In genomic region chr10:25912796-25913195, GRCh38 we compare ENCODE assay signal across 29 cellular contexts. TPM values are rescaled to one million over a fixed set of nuclear protein-coding genes. Genes with fewer than 3 reads are reported as not detected.
A peak's percentile ranks its signal among the peaks of the same experiment; 100 is the strongest.
DNase-seq lines count a peak whose midpoint lies in the region; ATAC-seq and TF ChIP-seq lines count a peak whose summit lies in the region.
"Had no signal": no experiment of that assay in that cellular context is flagged by ENCODE, and none has a peak within 500 bp of the region (broad histone marks: within the 10 kb centered on the region; RNA-seq: fewer than 3 reads in every experiment).

No MANE protein-coding gene starts in this region.

- H4K20me1 ChIP-seq in DND-41 (ENCODE audit: insufficient read depth, low read length) = no peaks in the 10 kb centered on the region

- H3K27ac Mint-ChIP-seq in natural killer cell treated with Interleukin-12 subunit alpha and Interleukin-12 subunit beta and Interleukin-15 and Interleukin-18, amount 100 ng/mL, for 72 hours = no peak overlapping the region
- H3K27ac Mint-ChIP-seq: CD8-positive, alpha-beta T cell; HFFc6; T-helper 1 cell treated with Interleukin-12 subunit alpha and Interleukin-12 subunit beta and Interleukin-4 antibody, amounts not matched to agents 30 μg/mL and 1 μg/mL, for 36 hours had no signal

- DNase-seq in DND-41 (peak; percentile 8), NT2/D1 (ENCODE audit: low read depth, low spot score) (peak; percentile 48), kidney tubule cell (ENCODE audit: low spot score) (peak; percentile 43), medulla oblongata (ENCODE audit: extremely low spot score) (no peak), NCI-H2171 (lab: John Stamatoyannopoulos, UW) (no peak), HK-2 (ENCODE audit: unreplicated experiment) (no peak)
- no peak for DNase-seq in natural killer cell treated with Interleukin-12 subunit alpha and Interleukin-12 subunit beta and Interleukin-15 and Interleukin-18, amount 100 ng/mL, for 72 hours (ENCODE audit: low spot score)
- DNase-seq: ACHN; C1 segment of cervical spinal cord; Calu3; CD8-positive, alpha-beta T cell; DMS53; EL; H7; HFFc6; MG63; NCI-H1417; NCI-H1694 treated with DMSO at 0.1 percent for 48 hours; NCI-H2081 treated with DMSO at 0.1 percent for 48 hours; NCI-H510A; PC-3; SHP77 had no signal

- TF ChIP-seq CTCF in DND-41 (IDR thresholded peaks at IDR 0.05; ENCODE audit: borderline replicate concordance, extremely low read depth, low read length, poor library complexity, severe bottlenecking) = no peak

- H3K36me3 Mint-ChIP-seq in natural killer cell treated with Interleukin-12 subunit alpha and Interleukin-12 subunit beta and Interleukin-15 and Interleukin-18, amount 100 ng/mL, for 72 hours = no peaks in the 10 kb centered on the region
- H3K36me3 Mint-ChIP-seq: CD8-positive, alpha-beta T cell had no signal

- no peaks in the 10 kb centered on the region for H3K27me3 Mint-ChIP-seq in natural killer cell treated with Interleukin-12 subunit alpha and Interleukin-12 subunit beta and Interleukin-15 and Interleukin-18, amount 100 ng/mL, for 72 hours

- H3K36me3 ChIP-seq in DND-41 (ENCODE audit: insufficient read depth, low read length) (no peaks in the 10 kb centered on the region), NT2/D1 (ENCODE audit: insufficient read depth, insufficient read length, low read length) (no peaks in the 10 kb centered on the region)
- H3K36me3 ChIP-seq: MG63 had no signal

- no peak overlapping the region for H3K9ac ChIP-seq in DND-41 (ENCODE audit: low read depth, low read length)
- no peak overlapping the region for H3K9ac ChIP-seq in NT2/D1 (ENCODE audit: insufficient read length, low read depth)

- H3K27me3 ChIP-seq in DND-41 (ENCODE audit: insufficient read depth, low read length, poor library complexity) (peaks cover 6% of the 10 kb centered on the region), NT2/D1 (ENCODE audit: insufficient read depth, insufficient read length) (no peaks in the 10 kb centered on the region)
- H3K27me3 ChIP-seq: MG63 had no signal

- H3K4me3 Mint-ChIP-seq in natural killer cell treated with Interleukin-12 subunit alpha and Interleukin-12 subunit beta and Interleukin-15 and Interleukin-18, amount 100 ng/mL, for 72 hours = no peak overlapping the region
- H3K4me3 Mint-ChIP-seq: CD8-positive, alpha-beta T cell; HFFc6; T-helper 1 cell treated with Interleukin-12 subunit alpha and Interleukin-12 subunit beta and Interleukin-4 antibody, amounts not matched to agents 30 μg/mL and 1 μg/mL, for 36 hours had no signal

- no peak overlapping the region for H2AFZ ChIP-seq in DND-41 (ENCODE audit: low read depth, low read length)

- H3K4me1 Mint-ChIP-seq in natural killer cell treated with Interleukin-12 subunit alpha and Interleukin-12 subunit beta and Interleukin-15 and Interleukin-18, amount 100 ng/mL, for 72 hours (ENCODE audit: low read depth in 2 of 2) = no peaks in the 10 kb centered on the region

- H3K4me2 ChIP-seq in DND-41 (ENCODE audit: insufficient read depth, low read length) = no peak overlapping the region

- peaks cover 2% of the 10 kb centered on the region for H3K9me3 Mint-ChIP-seq in natural killer cell treated with Interleukin-12 subunit alpha and Interleukin-12 subunit beta and Interleukin-15 and Interleukin-18, amount 100 ng/mL, for 72 hours
- H3K9me3 Mint-ChIP-seq: T-helper 1 cell treated with Interleukin-12 subunit alpha and Interleukin-12 subunit beta and Interleukin-4 antibody, amounts not matched to agents 30 μg/mL and 1 μg/mL, for 36 hours had no signal

- 0 out of 3 replicates have a peak, but pooled peaks have one; percentile 35 for ATAC-seq in DND-41 (ENCODE audit: insufficient read depth, low read depth)
- no peak for ATAC-seq in natural killer cell treated with Interleukin-12 subunit alpha and Interleukin-12 subunit beta and Interleukin-15 and Interleukin-18, amount 100 ng/mL, for 72 hours
- ATAC-seq: CD8-positive, alpha-beta T cell; HepG2; K562; PC-3 had no signal

- no peaks in the 10 kb centered on the region for H3K9me3 ChIP-seq in DND-41 (ENCODE audit: insufficient read depth, low read length, severe bottlenecking)
- peaks cover 36% of the 10 kb centered on the region for H3K9me3 ChIP-seq in NT2/D1 (ENCODE audit: insufficient read depth, low read length)
- H3K9me3 ChIP-seq: MG63 had no signal

- H3K79me2 ChIP-seq in DND-41 (ENCODE audit: insufficient read depth, low read length) = no peaks in the 10 kb centered on the region

- no peaks in the 10 kb centered on the region for H3K4me1 ChIP-seq in DND-41 (ENCODE audit: insufficient read depth, low read length)
- no peaks in the 10 kb centered on the region for H3K4me1 ChIP-seq in NT2/D1 (ENCODE audit: insufficient read depth, insufficient read length)

- H3K4me3 ChIP-seq in DND-41 (ENCODE audit: low read depth in 1 of 2, low read length in 2 of 2) (no peak overlapping the region), NT2/D1 (ENCODE audit: insufficient read length, low read depth) (no peak overlapping the region)
- H3K4me3 ChIP-seq: K562, MG63 had no signal

- H3K27ac ChIP-seq in DND-41 (ENCODE audit: low read length) = no peak overlapping the region
- H3K27ac ChIP-seq: HL-60 had no signal

RNA-seq across cellular contexts. Expression of gene MYO3A, which starts 21.2 kb away (rescaled TPM):
- total RNA-seq in natural killer cell treated with Interleukin-12 subunit alpha and Interleukin-12 subunit beta and Interleukin-15 and Interleukin-18, amount 100 ng/mL, for 72 hours = not detected
- total RNA-seq: CD8-positive, alpha-beta T cell; HepG2; HT-29; K562; LHCN-M2; PC-3; RPMI7951 had no signal

Comparison
In these comparisons a context has a peak if more than half of its experiments do, and no peak if none do; other contexts are left out.
1. DNase-seq: peak in DND-41 (single experiment), NT2/D1 (single experiment) and kidney tubule cell (single experiment); none in medulla oblongata (single experiment), NCI-H2171 (single experiment), natural killer cell treated with Interleukin-12 subunit alpha and Interleukin-12 subunit beta and Interleukin-15 and Interleukin-18, amount 100 ng/mL, for 72 hours (single experiment) and HK-2 (single experiment).